ENCODE assay signal across 18 cellular contexts in the genomic region with DNA sequence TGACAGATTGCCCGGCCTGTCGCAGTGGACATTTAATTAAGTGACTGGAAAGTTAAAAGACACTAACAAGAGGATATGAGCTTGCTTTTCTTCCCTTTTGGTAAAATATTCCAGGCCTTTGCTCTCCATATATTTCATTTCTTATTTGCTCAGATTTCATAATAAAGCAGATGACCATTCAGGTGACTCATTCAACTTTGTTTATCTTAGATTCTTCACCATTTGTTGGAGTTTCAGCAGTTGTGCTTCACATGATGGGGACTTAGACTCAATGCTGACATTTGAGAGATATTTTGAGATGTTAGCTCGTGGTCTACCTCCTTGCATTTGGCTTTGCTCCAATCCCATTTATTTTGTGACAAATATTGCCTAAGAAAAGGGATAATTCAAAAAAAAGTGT.
DNase-seq lines count a peak whose midpoint lies in the region; ATAC-seq and TF ChIP-seq lines count a peak whose summit lies in the region.
"Had no signal": no experiment of that assay in that cellular context is flagged by ENCODE, and none has a peak within 500 bp of the region (broad histone marks: within the 10 kb centered on the region; RNA-seq: fewer than 3 reads in every experiment).

No MANE protein-coding gene starts in this region.

- peak overlapping the region; percentile 56 for H3K4me2 ChIP-seq in PC-3 (ENCODE audit: low read length)
- H3K4me2 ChIP-seq: BLaER1 had no signal

- H4K20me1 ChIP-seq in PC-3 (ENCODE audit: low read length) = no peaks in the 10 kb centered on the region
- H4K20me1 ChIP-seq: BLaER1 had no signal

- H2AFZ ChIP-seq in PC-3 (ENCODE audit: low read length) = no peak overlapping the region

- H3K4me3 ChIP-seq in BJ (ENCODE audit: low read depth, low read length) = no peak overlapping the region
- 0 out of 2 replicates have a peak overlapping the region, but pooled peaks have one; percentile 13 for H3K4me3 ChIP-seq in PC-3 (ENCODE audit: low read length)
- H3K4me3 ChIP-seq in epithelial cell of esophagus (ENCODE audit: low read length) = no peak overlapping the region
- H3K4me3 ChIP-seq: BLaER1, HAP-1, prostate gland had no signal

- CTCF ChIA-PET in BJ (lab: Yijun Ruan, JAX) = interaction anchor here (0.6 to 2.9 kb wide), 3 partner anchors 8 to 28 kb away, joined by 3 to 24 read pairs (median 5); no protein-coding TSS in a partner anchor
- CTCF ChIA-PET in PC-3 (lab: Charles Lee) = interaction anchor here (0.5 to 1.8 kb wide), 4 partner anchors 9 to 180 kb away, joined by 3 to 7 read pairs (median 4); no protein-coding TSS in a partner anchor

- POLR2A ChIA-PET in BJ (lab: Charles Lee) (no interaction called here), PC-3 (lab: Charles Lee; ENCODE audit: unreplicated experiment) (interaction anchor here (0.6 to 0.7 kb wide), 2 partner anchors 8 to 705 kb away, joined by 3 read pairs; no protein-coding TSS in a partner anchor)

- intact Hi-C loops in PC-3 (cut with micrococcal nuclease) = loop anchor here (5.0 kb wide), 1 partner anchor 165 kb away; no protein-coding TSS in a partner anchor

- no peaks in the 10 kb centered on the region for H3F3A ChIP-seq in PC-3 (ENCODE audit: low read length, unreplicated experiment)

- ATAC-seq in PC-3 (peak; percentile 76), GM21717 (IDR thresholded peaks at IDR 0.05; ENCODE audit: unreplicated experiment) (no peak), GM18858 (IDR thresholded peaks at IDR 0.05; ENCODE audit: unreplicated experiment) (no peak)
- ATAC-seq: stimulated activated effector memory CD8-positive, alpha-beta T cell treated with anti-CD3 and anti-CD28 coated beads, Interleukin-12 subunit alpha, Interleukin-12 subunit beta, amount 100 ng/mL, for 72 hours had no signal

- TF ChIP-seq CTCF in BJ (IDR thresholded peaks at IDR 0.05; ENCODE audit: insufficient read depth, low read depth, low read length) (no peak), PC-3 (conservative IDR thresholded peaks at IDR 0.05; ENCODE audit: low read depth, low read length) (no peak), epithelial cell of esophagus (IDR thresholded peaks at IDR 0.05; ENCODE audit: insufficient read depth, low read depth, low read length, missing control alignments) (no peak)

- peaks cover 48% of the 10 kb centered on the region for H3K4me1 ChIP-seq in PC-3 (ENCODE audit: insufficient read depth, low read length)
- H3K4me1 ChIP-seq: BLaER1, HAP-1, prostate gland had no signal

- peak overlapping the region; percentile 95 for H3K27ac ChIP-seq in PC-3 (ENCODE audit: low read length)
- H3K27ac ChIP-seq: BLaER1, prostate gland had no signal

- DNase-seq in BJ (ENCODE audit: low read depth) (peak; percentile 59), PC-3 (peak; percentile 86), epithelial cell of esophagus (ENCODE audit: low read depth) (peak; percentile 78), myocyte (ENCODE audit: low read depth) (peak; percentile 71), NCI-H345 (lab: John Stamatoyannopoulos, UW) (no peak), activated gamma-delta T cell (lab: John Stamatoyannopoulos, UW) (no peak)
- DNase-seq: activated CD4-positive, alpha-beta T cell treated with anti-CD3 and anti-CD28 coated beads for 1 hour; activated T-cell treated with anti-CD3 and anti-CD28 coated beads, Interleukin-2, amount 50 U/mL, for 1 hour; NCI-H1048; OCI-M1; stimulated activated CD4-positive, alpha-beta T cell treated with anti-CD3 and anti-CD28 coated beads, Interleukin-2, amount 100 ng/mL, for 48 hours; T-helper 1 cell had no signal

- H3K36me3 ChIP-seq in BJ (ENCODE audit: control insufficient read depth, insufficient read depth, low read length) (no peaks in the 10 kb centered on the region), PC-3 (ENCODE audit: low read depth, low read length) (no peaks in the 10 kb centered on the region)
- H3K36me3 ChIP-seq: BLaER1, HAP-1, prostate gland had no signal

- H3K9me2 ChIP-seq in PC-3 (replicated peaks; ENCODE audit: low read length) = no peaks in the 10 kb centered on the region

- H3K27me3 ChIP-seq in BJ (ENCODE audit: control insufficient read depth, insufficient read depth, low read length) (no peaks in the 10 kb centered on the region), PC-3 (ENCODE audit: low read length) (no peaks in the 10 kb centered on the region)
- H3K27me3 ChIP-seq: BLaER1 had no signal

- no TSS peak for BruUV-seq in PC-3 (replicated peaks; lab: Mats Ljungman, UMichigan)

- H3K79me2 ChIP-seq in PC-3 (ENCODE audit: low read length) = peaks cover 5% of the 10 kb centered on the region

- peak overlapping the region; percentile 58 for H3K9ac ChIP-seq in PC-3 (ENCODE audit: low read length)
- H3K9ac ChIP-seq: BLaER1 had no signal

- H3K9me3 ChIP-seq in PC-3 (ENCODE audit: low read length) = no peaks in the 10 kb centered on the region
- H3K9me3 ChIP-seq: BLaER1, HAP-1, prostate gland had no signal

Comparison
In these comparisons a context has a peak if more than half of its experiments do, and no peak if none do; other contexts are left out.
1. DNase-seq: peak in BJ (single experiment), PC-3 (single experiment), epithelial cell of esophagus (single experiment) and myocyte (single experiment); none in NCI-H345 (single experiment) and activated gamma-delta T cell (single experiment).